In genomic region chr4:1964443-1964842, GRCh38 we compare ENCODE assay signal across 1 cellular context.
A peak's percentile ranks its signal among the peaks of the same experiment; 100 is the strongest.
TF ChIP-seq lines count a peak whose summit lies in the region.

No MANE protein-coding gene starts in this region.

TF ChIP-seq in K562, 482 proteins besides CTCF, POLR2A, EP300 and RAD21 (continued from another document and continues in another):
- no peak for TF ChIP-seq RERE (CRISPR knock-in tag; IDR thresholded peaks at IDR 0.05; ENCODE audit: borderline replicate concordance)
- peak; percentile 27; the same call in 1 of the 2 replicates for TF ChIP-seq L3MBTL2 (IDR thresholded peaks at IDR 0.05)
- TF ChIP-seq RCOR1 (IDR thresholded peaks at IDR 0.05; ENCODE audit: borderline replicate concordance in 1 of 2, low read depth in 2 of 2, low read length in 2 of 2), result peak in 1 of 2 experiments; percentile 20; a peak in 1 of 4 replicates
- TF ChIP-seq CSDE1 (IDR thresholded peaks at IDR 0.05), result no peak
- no peak for TF ChIP-seq ZNF24 (IDR thresholded peaks at IDR 0.05)
- no peak for TF ChIP-seq ZFP30 (CRISPR knock-in tag; IDR thresholded peaks at IDR 0.05; ENCODE audit: borderline replicate concordance)
- no peak for TF ChIP-seq SIX5 (IDR thresholded peaks at IDR 0.05; ENCODE audit: borderline replicate concordance in 1 of 2, insufficient read depth in 1 of 2, low read depth in 1 of 2, low read length in 2 of 2)
- TF ChIP-seq ZNF217 (CRISPR knock-in tag; IDR thresholded peaks at IDR 0.05), result no peak
- TF ChIP-seq HMGXB4 (CRISPR knock-in tag; IDR thresholded peaks at IDR 0.05), result no peak
- TF ChIP-seq ZNF57 (CRISPR knock-in tag; IDR thresholded peaks at IDR 0.05), result no peak
- no peak for TF ChIP-seq RREB1 (CRISPR knock-in tag; IDR thresholded peaks at IDR 0.05)
- no peak for TF ChIP-seq ZBTB49 (CRISPR knock-in tag; IDR thresholded peaks at IDR 0.05; ENCODE audit: borderline replicate concordance)
- no peak for TF ChIP-seq FOXP4 (CRISPR knock-in tag; IDR thresholded peaks at IDR 0.05; ENCODE audit: borderline replicate concordance)
- no peak for TF ChIP-seq SIRT6 (IDR thresholded peaks at IDR 0.05; ENCODE audit: low read depth, low read length)
- no peak for TF ChIP-seq ZNF347 (CRISPR knock-in tag; IDR thresholded peaks at IDR 0.05; ENCODE audit: low read depth)
- no peak for TF ChIP-seq TEAD2 (tag; IDR thresholded peaks at IDR 0.05)
- no peak for TF ChIP-seq ZNF511 (CRISPR knock-in tag; IDR thresholded peaks at IDR 0.05)
- TF ChIP-seq AFF1 (IDR thresholded peaks at IDR 0.05; ENCODE audit: low read depth in 1 of 2, partially characterized antibody in 2 of 2), result no peak
